8 cellular contexts compared by ENCODE assay signal in the genomic region with DNA sequence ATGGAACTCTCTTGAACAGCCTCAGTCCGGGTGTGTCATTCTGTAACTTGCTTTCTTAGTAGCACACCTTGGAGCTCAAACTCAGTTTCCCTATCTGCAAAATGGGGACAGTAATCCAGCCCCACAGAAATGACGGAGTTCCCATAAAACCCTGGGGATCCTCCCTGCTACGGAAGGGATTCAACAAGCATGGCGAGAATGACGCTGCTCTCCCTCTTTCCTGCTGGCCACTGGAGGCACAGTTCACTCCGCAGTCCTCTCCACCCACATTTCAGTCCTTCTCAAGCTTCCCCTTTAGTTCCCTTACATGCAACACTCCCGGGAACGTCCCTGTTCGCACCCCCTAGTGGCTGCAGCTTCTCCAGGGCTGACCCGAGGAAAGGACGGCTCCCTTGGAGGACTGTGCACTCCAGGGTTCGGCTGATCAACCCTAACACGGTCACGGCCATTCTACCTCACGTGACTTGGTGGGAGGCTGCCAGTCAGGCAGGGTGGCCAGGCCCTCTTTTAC. TPM values are rescaled to one million over a fixed set of nuclear protein-coding genes. Genes with fewer than 3 reads are reported as not detected.
DNase-seq lines count a peak whose midpoint lies in the region; ATAC-seq and TF ChIP-seq lines count a peak whose summit lies in the region.

No MANE protein-coding gene starts in this region.

- no peak overlapping the region for H3K27ac ChIP-seq in sigmoid colon

- H3K36me3 Mint-ChIP-seq in activated naive CD4-positive, alpha-beta T cell treated with anti-CD3 and anti-CD28 coated beads, Interleukin-2, amount 10 ng/mL, durations not matched to agents 7 days and 5 days: peaks cover 58% of the 10 kb centered on the region
- peaks cover 79% of the 10 kb centered on the region for H3K36me3 Mint-ChIP-seq in activated CD4-positive, alpha-beta memory T cell treated with anti-CD3 and anti-CD28 coated beads, Interleukin-2, amount 10 ng/mL, durations not matched to agents 7 days and 5 days (ENCODE audit: low read depth)

- POLR2A ChIA-PET in activated CD4-positive, alpha-beta memory T cell treated with anti-CD3 and anti-CD28 coated beads, Interleukin-2, amount 10 ng/mL, durations not matched to agents 7 days and 5 days (lab: Charles Lee): interaction anchor here (1.5 to 5.7 kb wide), 2 partner anchors 11 to 16 kb away, joined by 4 to 128 read pairs; a partner anchor contains a TSS

- CTCF ChIA-PET in activated naive CD4-positive, alpha-beta T cell treated with anti-CD3 and anti-CD28 coated beads, Interleukin-2, amount 10 ng/mL, durations not matched to agents 7 days and 5 days (lab: Charles Lee): interaction anchor here (0.6 to 1.1 kb wide), 2 partner anchors 11 to 13 kb away, joined by 3 to 5 read pairs; no protein-coding TSS in a partner anchor
- CTCF ChIA-PET in activated CD4-positive, alpha-beta memory T cell treated with anti-CD3 and anti-CD28 coated beads, Interleukin-2, amount 10 ng/mL, durations not matched to agents 7 days and 5 days (lab: Charles Lee): no interaction called here

- peaks cover 28% of the 10 kb centered on the region for H3K4me1 Mint-ChIP-seq in activated naive CD4-positive, alpha-beta T cell treated with anti-CD3 and anti-CD28 coated beads, Interleukin-2, amount 10 ng/mL, durations not matched to agents 7 days and 5 days
- H3K4me1 Mint-ChIP-seq in activated CD4-positive, alpha-beta memory T cell treated with anti-CD3 and anti-CD28 coated beads, Interleukin-2, amount 10 ng/mL, durations not matched to agents 7 days and 5 days: peaks cover 62% of the 10 kb centered on the region

- H3K27ac Mint-ChIP-seq in activated naive CD4-positive, alpha-beta T cell treated with anti-CD3 and anti-CD28 coated beads, Interleukin-2, amount 10 ng/mL, durations not matched to agents 7 days and 5 days: peak overlapping the region; percentile 76
- peak overlapping the region; percentile 96 for H3K27ac Mint-ChIP-seq in activated CD4-positive, alpha-beta memory T cell treated with anti-CD3 and anti-CD28 coated beads, Interleukin-2, amount 10 ng/mL, durations not matched to agents 7 days and 5 days

- H3K4me1 ChIP-seq in sigmoid colon: peaks cover 0 to 6% (median 6%) of the 10 kb centered on the region in 4 donors

- ATAC-seq in left cardiac atrium: peak; percentile 66 to 71
- no peak for ATAC-seq in HG03196 (IDR thresholded peaks at IDR 0.05; ENCODE audit: unreplicated experiment)

- no peaks in the 10 kb centered on the region for H3K27me3 ChIP-seq in sigmoid colon

- H3K4me3 Mint-ChIP-seq in activated naive CD4-positive, alpha-beta T cell treated with anti-CD3 and anti-CD28 coated beads, Interleukin-2, amount 10 ng/mL, durations not matched to agents 7 days and 5 days: no peak overlapping the region
- H3K4me3 Mint-ChIP-seq in activated CD4-positive, alpha-beta memory T cell treated with anti-CD3 and anti-CD28 coated beads, Interleukin-2, amount 10 ng/mL, durations not matched to agents 7 days and 5 days: no peak overlapping the region

- no peak for TF ChIP-seq POLR2A in sigmoid colon (IDR thresholded peaks at IDR 0.05)

- intact Hi-C loops in left cardiac atrium (cut with DNase I) (loop anchor here in 1 of 2 donors (10.0 kb wide), 1 partner anchor 55 kb away; no protein-coding TSS in a partner anchor), sigmoid colon (cut with DNase I) (no loop called here)

- H3K4me3 ChIP-seq in sigmoid colon: no peak overlapping the region

- no peak for DNase-seq in activated naive CD4-positive, alpha-beta T cell treated with anti-CD3 and anti-CD28 coated beads, Interleukin-2, amount 10 ng/mL, durations not matched to agents 7 days and 5 days
- no peak for DNase-seq in activated naive CD4-positive, alpha-beta T cell treated with Interleukin-2 at 50 U/mL for 16 hours
- no peak for DNase-seq in activated CD4-positive, alpha-beta memory T cell treated with anti-CD3 and anti-CD28 coated beads, Interleukin-2, amount 10 ng/mL, durations not matched to agents 7 days and 5 days
- DNase-seq in left cardiac atrium (peak; percentile 72), sigmoid colon (no peak), GOT3 (lab: John Stamatoyannopoulos, UW) (no peak), NCI-H1105 treated with DMSO at 0.1 percent for 48 hours (lab: John Stamatoyannopoulos, UW) (no peak)

- no peaks in the 10 kb centered on the region for H3K9me3 ChIP-seq in sigmoid colon

- WGBS in sigmoid colon, 2 donors: 16 to 53% methylated on average over 15 of the region's 15 CpGs

- H3K9me3 Mint-ChIP-seq in activated naive CD4-positive, alpha-beta T cell treated with anti-CD3 and anti-CD28 coated beads, Interleukin-2, amount 10 ng/mL, durations not matched to agents 7 days and 5 days: no peaks in the 10 kb centered on the region
- H3K9me3 Mint-ChIP-seq in activated CD4-positive, alpha-beta memory T cell treated with anti-CD3 and anti-CD28 coated beads, Interleukin-2, amount 10 ng/mL, durations not matched to agents 7 days and 5 days: no peaks in the 10 kb centered on the region

- TF ChIP-seq CTCF in sigmoid colon (IDR thresholded peaks at IDR 0.05): peak in 3 of 4 experiments; percentile 23 to 35 (median 24)

- no peaks in the 10 kb centered on the region for H3K27me3 Mint-ChIP-seq in activated naive CD4-positive, alpha-beta T cell treated with anti-CD3 and anti-CD28 coated beads, Interleukin-2, amount 10 ng/mL, durations not matched to agents 7 days and 5 days
- H3K27me3 Mint-ChIP-seq in activated CD4-positive, alpha-beta memory T cell treated with anti-CD3 and anti-CD28 coated beads, Interleukin-2, amount 10 ng/mL, durations not matched to agents 7 days and 5 days: no peaks in the 10 kb centered on the region

- no peak for TF ChIP-seq EP300 in sigmoid colon (IDR thresholded peaks at IDR 0.05)

- no peaks in the 10 kb centered on the region for H3K36me3 ChIP-seq in sigmoid colon

RNA-seq across cellular contexts. Expression of a gene that starts 20.6 kb away (rescaled TPM):
- 100 to 1,000 TPM; 177 to 183 TPM for total RNA-seq in activated CD4-positive, alpha-beta memory T cell treated with anti-CD3 and anti-CD28 coated beads, Interleukin-2, amount 10 ng/mL, durations not matched to agents 7 days and 5 days
- total RNA-seq in left cardiac atrium: 1 to 10 TPM; 1.3 to 2.4 TPM
- 1 to 10 TPM in 1 of 4 donors, under 1 TPM in 2, not detected in 1; 0.36 to 1.2 (median 0.49) TPM for total RNA-seq in sigmoid colon
- 10 to 100 TPM in 1 of 3 donors, 1 to 10 TPM in 2; 1.2 to 18.0 (median 3.7) TPM for polyA plus RNA-seq in sigmoid colon

Comparison
In these comparisons a context has a peak if more than half of its experiments do, and no peak if none do; other contexts are left out.
1. RNA of a gene that starts 20.6 kb away (total RNA-seq): 177 to 183 TPM in activated CD4-positive, alpha-beta memory T cell treated with anti-CD3 and anti-CD28 coated beads, Interleukin-2, amount 10 ng/mL, durations not matched to agents 7 days and 5 days; 1.3 to 2.4 TPM in left cardiac atrium and 0.36 to 1.2 TPM in sigmoid colon; every median in the first group is over 10 times any median in the second.